23 cellular contexts compared by ENCODE assay signal in the genomic region with DNA sequence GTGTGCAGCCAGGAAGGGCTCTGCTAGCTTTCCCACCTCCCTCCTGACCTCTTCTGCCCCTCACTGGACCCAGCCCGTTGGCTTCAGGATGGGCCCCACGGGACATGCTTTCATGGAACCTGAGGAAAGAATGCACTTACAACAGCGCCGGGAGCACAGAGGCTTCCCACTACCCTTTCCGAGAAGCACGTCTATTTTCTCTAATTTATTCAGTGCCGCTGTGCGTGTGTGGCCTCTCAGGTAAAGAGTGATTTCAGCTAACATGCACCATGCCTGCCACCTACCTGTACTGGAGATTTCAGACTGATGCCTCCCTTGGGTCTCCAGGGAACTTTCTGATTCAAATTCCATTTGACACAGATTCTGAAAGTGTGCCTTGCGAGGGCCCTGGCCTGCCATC.
DNase-seq lines count a peak whose midpoint lies in the region; ATAC-seq and TF ChIP-seq lines count a peak whose summit lies in the region.
"Had no signal": no experiment of that assay in that cellular context is flagged by ENCODE, and none has a peak within 500 bp of the region (broad histone marks: within the 10 kb centered on the region; RNA-seq: fewer than 3 reads in every experiment).

No MANE protein-coding gene starts in this region.

- H3K27ac ChIP-seq in WERI-Rb-1 (peak overlapping the region; percentile 92), endodermal cell (ENCODE audit: low read depth, low read length) (no peak overlapping the region)

- H3K4me1 Mint-ChIP-seq in endodermal cell, result peaks cover 18% of the 10 kb centered on the region

- H3K4me1 ChIP-seq in endodermal cell (ENCODE audit: control insufficient read depth, insufficient read depth, low read length), result peaks cover 7% of the 10 kb centered on the region
- H3K4me1 ChIP-seq: Caco-2, HAP-1 had no signal

- H3K4me3 ChIP-seq in WERI-Rb-1 (ENCODE audit: low read depth, low read length), result peak overlapping the region; percentile 17
- no peak overlapping the region for H3K4me3 ChIP-seq in endodermal cell (ENCODE audit: low read length)
- H3K4me3 ChIP-seq: GM12878, GM23338, HAP-1 had no signal

- no peaks in the 10 kb centered on the region for H3K27me3 ChIP-seq in WERI-Rb-1 (ENCODE audit: insufficient read depth, low read depth, severe bottlenecking)
- H3K27me3 ChIP-seq in endodermal cell (ENCODE audit: control insufficient read depth, insufficient read depth, low read length, poor library complexity, severe bottlenecking), result no peaks in the 10 kb centered on the region

- no peak overlapping the region for H3K27ac Mint-ChIP-seq in endodermal cell
- H3K27ac Mint-ChIP-seq: CD8-positive, alpha-beta T cell; GM23338; HFFc6 had no signal

- no peak for ATAC-seq in HG03442 (IDR thresholded peaks at IDR 0.05; ENCODE audit: unreplicated experiment)
- ATAC-seq: CD8-positive, alpha-beta T cell; GM12878; GM23338; HepG2 had no signal

- H3K4me3 Mint-ChIP-seq in endodermal cell, result no peak overlapping the region
- H3K4me3 Mint-ChIP-seq: CD8-positive, alpha-beta T cell; GM23338; HFFc6 had no signal

- no peaks in the 10 kb centered on the region for H3K36me3 ChIP-seq in WERI-Rb-1
- no peaks in the 10 kb centered on the region for H3K36me3 ChIP-seq in endodermal cell (ENCODE audit: control insufficient read depth, insufficient read depth, low read length)
- H3K36me3 ChIP-seq: HAP-1 had no signal

- 87 to 88% methylated on average over 9 of the region's 9 CpGs for WGBS in endodermal cell (ENCODE audit: insufficient coverage in 1 of 2, insufficient read length in 1 of 2), 2 experiments

- no peaks in the 10 kb centered on the region for H3K9me3 Mint-ChIP-seq in endodermal cell
- H3K9me3 Mint-ChIP-seq: CD8-positive, alpha-beta T cell; GM23338 had no signal

- no peaks in the 10 kb centered on the region for H3K9me3 ChIP-seq in WERI-Rb-1 (ENCODE audit: severe bottlenecking)
- no peaks in the 10 kb centered on the region for H3K9me3 ChIP-seq in endodermal cell (ENCODE audit: control insufficient read depth, low read length)
- H3K9me3 ChIP-seq: HAP-1, SK-N-SH had no signal

- DNase-seq in WERI-Rb-1 (no peak), endodermal cell (peak; percentile 35), mesenteric fat pad (ENCODE audit: low spot score) (peak; percentile 37), retina (peak; percentile 68), foreskin melanocyte (no peak), NCI-H345 (lab: John Stamatoyannopoulos, UW) (no peak)
- DNase-seq: C1 segment of cervical spinal cord; Caco-2; CD8-positive, alpha-beta T cell; HFFc6; Kasumi-1; NCI-H1092 treated with DMSO at 0.1 percent for 48 hours; NCI-H1436; NCI-H187; NCI-H2081 treated with DMSO at 0.1 percent for 48 hours; NCI-H446; NCI-H774; SK-N-SH had no signal

- no peak for TF ChIP-seq CTCF in WERI-Rb-1 (IDR thresholded peaks at IDR 0.05; ENCODE audit: low read depth, low read length)
- no peak for TF ChIP-seq CTCF in endodermal cell (conservative IDR thresholded peaks at IDR 0.05)

- H3K27me3 Mint-ChIP-seq in endodermal cell (ENCODE audit: insufficient read depth), result peaks cover 8% of the 10 kb centered on the region

- no peak overlapping the region for H3K9ac ChIP-seq in endodermal cell (ENCODE audit: extremely low read depth, low read length, poor library complexity, severe bottlenecking)
- H3K9ac ChIP-seq: SK-N-SH had no signal

- H3K36me3 Mint-ChIP-seq in endodermal cell (ENCODE audit: low read depth), result no peaks in the 10 kb centered on the region
- H3K36me3 Mint-ChIP-seq: CD8-positive, alpha-beta T cell had no signal

Comparison
In these comparisons a context has a peak if more than half of its experiments do, and no peak if none do; other contexts are left out.
1. DNase-seq: peak in endodermal cell (single experiment), mesenteric fat pad (single experiment) and retina (single experiment); none in WERI-Rb-1 (single experiment), foreskin melanocyte (single experiment) and NCI-H345 (single experiment).